In the genomic region with DNA sequence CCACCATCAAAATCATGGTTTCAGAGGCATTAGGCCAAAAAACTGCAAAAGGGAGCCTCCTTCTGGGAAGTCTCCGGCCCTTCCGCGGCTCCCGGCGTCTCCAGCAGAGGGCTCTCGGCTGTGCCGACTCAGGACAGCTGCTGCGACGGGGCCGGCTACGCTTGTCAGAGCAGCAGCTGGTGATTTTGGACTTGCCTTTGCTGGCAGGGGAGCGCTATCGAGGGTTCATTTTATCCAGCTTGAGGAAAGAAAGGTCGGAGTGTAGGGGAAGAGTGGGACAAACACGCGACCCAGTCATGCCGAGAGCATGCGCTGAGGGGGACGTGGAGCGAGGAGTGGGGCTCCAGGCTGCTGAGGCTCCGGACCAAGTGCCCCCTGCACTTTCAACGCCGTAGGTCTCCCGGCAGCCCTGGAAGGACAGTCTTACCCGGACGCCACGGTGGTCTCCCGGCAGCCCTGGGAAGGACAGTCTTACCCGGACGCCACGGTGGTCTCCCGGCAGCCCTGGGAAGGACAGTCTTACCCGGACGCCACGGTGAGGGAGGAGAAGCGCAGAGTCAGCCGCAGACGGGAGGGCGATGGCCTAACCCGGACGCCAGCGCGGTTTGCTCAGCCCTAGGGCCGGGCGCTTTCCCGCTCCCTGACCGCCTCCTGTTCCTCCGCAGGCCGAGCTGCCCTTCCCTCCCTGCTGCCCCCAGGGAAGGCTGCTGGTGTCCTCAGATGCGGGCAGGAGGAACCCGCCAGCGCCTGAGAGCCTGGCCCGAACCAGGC, we compare ENCODE assay signal across 8 cellular contexts. TPM values are rescaled to one million over a fixed set of nuclear protein-coding genes. Genes with fewer than 3 reads are reported as not detected.
DNase-seq lines count a peak whose midpoint lies in the region; ATAC-seq and TF ChIP-seq lines count a peak whose summit lies in the region.

No MANE protein-coding gene starts in this region.

- 5 to 6% methylated on average over 51 to 53 of the region's 53 CpGs for WGBS in lung, 2 donors

- peak overlapping the region; percentile 53 for H3K4me3 Mint-ChIP-seq in activated CD8-positive, alpha-beta T cell treated with anti-CD3 and anti-CD28 coated beads for 36 hours

- H3K9me3 Mint-ChIP-seq in activated CD8-positive, alpha-beta T cell treated with anti-CD3 and anti-CD28 coated beads for 36 hours, result no peaks in the 10 kb centered on the region

- no peak overlapping the region for H3K27ac Mint-ChIP-seq in activated CD8-positive, alpha-beta T cell treated with anti-CD3 and anti-CD28 coated beads for 36 hours

- H3K4me1 Mint-ChIP-seq in activated CD8-positive, alpha-beta T cell treated with anti-CD3 and anti-CD28 coated beads for 36 hours (ENCODE audit: low read depth), result peaks cover 12% of the 10 kb centered on the region

- H3K4me1 ChIP-seq in HEK293 (ENCODE audit: control insufficient read depth, insufficient read depth, low read length) (no peaks in the 10 kb centered on the region), lung (ENCODE audit: control insufficient read depth in 2 of 2, insufficient read depth in 2 of 2, low read length in 2 of 2) (peaks cover 0 to 5% of the 10 kb centered on the region in 2 donors)

- CTCF ChIA-PET in HEK293 (lab: Yijun Ruan, JAX), result interaction anchor here (0.6 to 4.2 kb wide), 4 partner anchors 33 to 167 kb away, joined by 3 to 26 read pairs (median 5); no protein-coding TSS in a partner anchor
- CTCF ChIA-PET in activated CD8-positive, alpha-beta T cell treated with anti-CD3 and anti-CD28 coated beads for 36 hours (lab: Charles Lee), result interaction anchor here (0.8 to 2.1 kb wide), 6 partner anchors 10 to 170 kb away, joined by 3 to 17 read pairs (median 4); partner anchors contain the start of gene DDX18

- H3K4me3 ChIP-seq in HEK293 (ENCODE audit: low read depth, low read length) (no peak overlapping the region), lung (peak overlapping the region; percentile 19)

- peaks cover 0 to 36% of the 10 kb centered on the region in 2 experiments; a peak in 1 of 3 replicates for H3K36me3 ChIP-seq in HEK293 (ENCODE audit: control insufficient read depth in 2 of 2, insufficient read depth in 1 of 2, low read length in 2 of 2)
- H3K36me3 ChIP-seq in lung (ENCODE audit: control insufficient read depth in 2 of 2, insufficient read depth in 2 of 2, low read length in 2 of 2), result peaks cover 0 to 9% of the 10 kb centered on the region in 2 donors

- no peaks in the 10 kb centered on the region for H3K27me3 Mint-ChIP-seq in activated CD8-positive, alpha-beta T cell treated with anti-CD3 and anti-CD28 coated beads for 36 hours

- no peaks in the 10 kb centered on the region for H3K27me3 ChIP-seq in lung (ENCODE audit: control insufficient read depth, insufficient read depth)

- POLR2A ChIA-PET in HEK293 (lab: Yijun Ruan, JAX), result no interaction called here
- POLR2A ChIA-PET in activated CD8-positive, alpha-beta T cell treated with anti-CD3 and anti-CD28 coated beads for 36 hours (lab: Charles Lee), result interaction anchor here (0.6 to 3.3 kb wide), 3 partner anchors 13 to 132 kb away, joined by 3 to 17 read pairs (median 3); partner anchors contain the start of gene DDX18

- ATAC-seq in activated CD8-positive, alpha-beta T cell treated with anti-CD3 and anti-CD28 coated beads for 36 hours, result peak; percentile 85
- ATAC-seq in lung (ENCODE audit: insufficient read depth, low FRiP score), result peak; percentile 89

- H3K36me3 Mint-ChIP-seq in activated CD8-positive, alpha-beta T cell treated with anti-CD3 and anti-CD28 coated beads for 36 hours (ENCODE audit: low read depth), result peaks cover 30% of the 10 kb centered on the region

- DNase-seq in GM04504 (ENCODE audit: low read depth), result peak; percentile 69
- DNase-seq in NCI-H1694 treated with DMSO at 0.1 percent for 48 hours (lab: John Stamatoyannopoulos, UW), result peak; percentile 70
- DNase-seq in activated CD8-positive, alpha-beta T cell treated with anti-CD3 and anti-CD28 coated beads for 36 hours, result peak; percentile 72
- DNase-seq in effector CD8-positive, alpha-beta T cell (lab: John Stamatoyannopoulos, UW), result peak; percentile 16
- DNase-seq in lung (ENCODE audit: low spot score), result peak; percentile 78
- DNase-seq in stimulated activated CD4-positive, alpha-beta T cell treated with anti-CD3 and anti-CD28 coated beads, TNF-alpha, amount 100 ng/mL, for 24 hours (ENCODE audit: low read depth in 3 of 3), result peak in 2 of 3 experiments; percentile 27 to 54
- DNase-seq in NK-92 (lab: John Stamatoyannopoulos, UW; ENCODE audit: unreplicated experiment), result no peak

- intact Hi-C loops in activated CD8-positive, alpha-beta T cell treated with anti-CD3 and anti-CD28 coated beads for 36 hours (cut with micrococcal nuclease), result no loop called here

- H3K27ac ChIP-seq in HEK293 (ENCODE audit: extremely low read depth, low read depth, low read length) (no peak overlapping the region), lung (ENCODE audit: low read depth in 1 of 2, low read length in 1 of 2) (no peak overlapping the region)

- H3K9me3 ChIP-seq in HEK293 (ENCODE audit: control insufficient read depth, insufficient read depth, low read depth, low read length) (no peaks in the 10 kb centered on the region), lung (ENCODE audit: control insufficient read depth in 2 of 2, insufficient read depth in 1 of 2, low read length in 1 of 2) (peaks cover 0 to 4% of the 10 kb centered on the region in 2 donors)

- TF ChIP-seq CTCF in HEK293 (tag by site-specific recombination; IDR thresholded peaks at IDR 0.05) (peak; percentile 62), lung (IDR thresholded peaks at IDR 0.05; ENCODE audit: control extremely low read depth, extremely low read depth) (peak; percentile 56)
- TF ChIP-seq CTCF in activated CD8-positive, alpha-beta T cell treated with anti-CD3 and anti-CD28 coated beads for 36 hours (IDR thresholded peaks at IDR 0.05), result peak; percentile 47

TF ChIP-seq in HEK293, 187 proteins besides CTCF, POLR2A, EP300 and RAD21:
- TF ChIP-seq GLI4 (tag by site-specific recombination; IDR thresholded peaks at IDR 0.05) (no peak), IKZF3 (tag by site-specific recombination; IDR thresholded peaks at IDR 0.05) (no peak), ZNF843 (tag by site-specific recombination; IDR thresholded peaks at IDR 0.05) (no peak), ZSCAN30 (tag by site-specific recombination; IDR thresholded peaks at IDR 0.05) (no peak), ZNF394 (tag by site-specific recombination; IDR thresholded peaks at IDR 0.05; ENCODE audit: borderline replicate concordance) (no peak), SALL2 (tag by site-specific recombination; IDR thresholded peaks at IDR 0.05; ENCODE audit: borderline replicate concordance) (no peak), ZNF704 (tag by site-specific recombination; IDR thresholded peaks at IDR 0.05) (no peak)

RNA-seq across cellular contexts. Expression of gene DDX18, which starts 21.7 kb away (rescaled TPM):
- total RNA-seq in activated CD8-positive, alpha-beta T cell treated with anti-CD3 and anti-CD28 coated beads for 36 hours, result 100 to 1,000 TPM; 139 to 156 TPM
- 10 to 100 TPM; 43.9 to 60.0 TPM for total RNA-seq in lung
- 10 to 100 TPM; 26.9 to 35.6 TPM for polyA plus RNA-seq in lung
